Comparison of ENCODE assay signal across 1 cellular context in the genomic region with DNA sequence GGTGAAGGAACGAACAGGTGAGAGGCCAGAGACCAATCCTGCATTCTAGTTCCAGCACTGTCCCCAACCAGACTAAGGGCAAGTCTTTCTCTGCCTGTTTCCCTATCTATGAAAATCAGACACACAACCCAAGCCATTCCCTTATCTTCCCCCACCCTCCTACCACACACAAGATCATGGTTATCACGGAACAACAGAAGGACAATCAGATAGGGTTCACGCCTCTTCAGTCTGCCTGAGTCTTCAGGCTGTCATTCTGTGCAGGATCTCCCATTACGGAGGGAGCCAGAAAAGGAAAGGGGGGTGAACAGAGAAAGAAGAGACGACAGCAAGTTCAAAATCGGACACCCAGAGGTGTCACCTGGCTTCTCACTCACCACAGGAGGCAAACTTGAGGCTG.
TF ChIP-seq lines count a peak whose summit lies in the region.

No MANE protein-coding gene starts in this region.

TF ChIP-seq in K562, 482 proteins besides CTCF, POLR2A, EP300 and RAD21 (continued from another document and continues in another):
- TF ChIP-seq, protein P1, sequence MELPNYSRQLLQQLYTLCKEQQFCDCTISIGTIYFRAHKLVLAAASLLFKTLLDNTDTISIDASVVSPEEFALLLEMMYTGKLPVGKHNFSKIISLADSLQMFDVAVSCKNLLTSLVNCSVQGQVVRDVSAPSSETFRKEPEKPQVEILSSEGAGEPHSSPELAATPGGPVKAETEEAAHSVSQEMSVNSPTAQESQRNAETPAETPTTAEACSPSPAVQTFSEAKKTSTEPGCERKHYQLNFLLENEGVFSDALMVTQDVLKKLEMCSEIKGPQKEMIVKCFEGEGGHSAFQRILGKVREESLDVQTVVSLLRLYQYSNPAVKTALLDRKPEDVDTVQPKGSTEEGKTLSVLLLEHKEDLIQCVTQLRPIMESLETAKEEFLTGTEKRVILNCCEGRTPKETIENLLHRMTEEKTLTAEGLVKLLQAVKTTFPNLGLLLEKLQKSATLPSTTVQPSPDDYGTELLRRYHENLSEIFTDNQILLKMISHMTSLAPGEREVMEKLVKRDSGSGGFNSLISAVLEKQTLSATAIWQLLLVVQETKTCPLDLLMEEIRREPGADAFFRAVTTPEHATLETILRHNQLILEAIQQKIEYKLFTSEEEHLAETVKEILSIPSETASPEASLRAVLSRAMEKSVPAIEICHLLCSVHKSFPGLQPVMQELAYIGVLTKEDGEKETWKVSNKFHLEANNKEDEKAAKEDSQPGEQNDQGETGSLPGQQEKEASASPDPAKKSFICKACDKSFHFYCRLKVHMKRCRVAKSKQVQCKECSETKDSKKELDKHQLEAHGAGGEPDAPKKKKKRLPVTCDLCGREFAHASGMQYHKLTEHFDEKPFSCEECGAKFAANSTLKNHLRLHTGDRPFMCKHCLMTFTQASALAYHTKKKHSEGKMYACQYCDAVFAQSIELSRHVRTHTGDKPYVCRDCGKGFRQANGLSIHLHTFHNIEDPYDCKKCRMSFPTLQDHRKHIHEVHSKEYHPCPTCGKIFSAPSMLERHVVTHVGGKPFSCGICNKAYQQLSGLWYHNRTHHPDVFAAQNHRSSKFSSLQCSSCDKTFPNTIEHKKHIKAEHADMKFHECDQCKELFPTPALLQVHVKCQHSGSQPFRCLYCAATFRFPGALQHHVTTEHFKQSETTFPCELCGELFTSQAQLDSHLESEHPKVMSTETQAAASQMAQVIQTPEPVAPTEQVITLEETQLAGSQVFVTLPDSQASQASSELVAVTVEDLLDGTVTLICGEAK (IDR thresholded peaks at IDR 0.05) = no peak
- TF ChIP-seq, protein P1 (CRISPR knock-in tag; IDR thresholded peaks at IDR 0.05) = no peak
- TF ChIP-seq ATF7 (IDR thresholded peaks at IDR 0.05) = peak; percentile 43; the same call in 1 of the 2 replicates
- peak; percentile 89 for TF ChIP-seq TRIM24 (IDR thresholded peaks at IDR 0.05)
- no peak for TF ChIP-seq ELF1 (tag; IDR thresholded peaks at IDR 0.05)
- peak; percentile 95 for TF ChIP-seq SMAD4 (CRISPR knock-in tag; conservative IDR thresholded peaks at IDR 0.05)
- peak in 1 of 2 experiments; percentile 85; a peak in 2 of 4 replicates for TF ChIP-seq HDAC1 (IDR thresholded peaks at IDR 0.05)
- TF ChIP-seq NCOR1 (IDR thresholded peaks at IDR 0.05) = peak; percentile 95
- TF ChIP-seq SREBF1 (IDR thresholded peaks at IDR 0.05; ENCODE audit: borderline replicate concordance, low read depth, low read length) = no peak
- TF ChIP-seq SMAD3 (CRISPR knock-in tag; conservative IDR thresholded peaks at IDR 0.05) = peak; percentile 70; the same call in 1 of the 2 replicates
- TF ChIP-seq MTA1 (IDR thresholded peaks at IDR 0.05; ENCODE audit: borderline replicate concordance) = peak; percentile 91
- TF ChIP-seq, protein P2, sequence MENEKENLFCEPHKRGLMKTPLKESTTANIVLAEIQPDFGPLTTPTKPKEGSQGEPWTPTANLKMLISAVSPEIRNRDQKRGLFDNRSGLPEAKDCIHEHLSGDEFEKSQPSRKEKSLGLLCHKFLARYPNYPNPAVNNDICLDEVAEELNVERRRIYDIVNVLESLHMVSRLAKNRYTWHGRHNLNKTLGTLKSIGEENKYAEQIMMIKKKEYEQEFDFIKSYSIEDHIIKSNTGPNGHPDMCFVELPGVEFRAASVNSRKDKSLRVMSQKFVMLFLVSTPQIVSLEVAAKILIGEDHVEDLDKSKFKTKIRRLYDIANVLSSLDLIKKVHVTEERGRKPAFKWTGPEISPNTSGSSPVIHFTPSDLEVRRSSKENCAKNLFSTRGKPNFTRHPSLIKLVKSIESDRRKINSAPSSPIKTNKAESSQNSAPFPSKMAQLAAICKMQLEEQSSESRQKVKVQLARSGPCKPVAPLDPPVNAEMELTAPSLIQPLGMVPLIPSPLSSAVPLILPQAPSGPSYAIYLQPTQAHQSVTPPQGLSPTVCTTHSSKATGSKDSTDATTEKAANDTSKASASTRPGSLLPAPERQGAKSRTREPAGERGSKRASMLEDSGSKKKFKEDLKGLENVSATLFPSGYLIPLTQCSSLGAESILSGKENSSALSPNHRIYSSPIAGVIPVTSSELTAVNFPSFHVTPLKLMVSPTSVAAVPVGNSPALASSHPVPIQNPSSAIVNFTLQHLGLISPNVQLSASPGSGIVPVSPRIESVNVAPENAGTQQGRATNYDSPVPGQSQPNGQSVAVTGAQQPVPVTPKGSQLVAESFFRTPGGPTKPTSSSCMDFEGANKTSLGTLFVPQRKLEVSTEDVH (IDR thresholded peaks at IDR 0.05; ENCODE audit: low read depth, partially characterized antibody) = no peak
- TF ChIP-seq FOXJ2 (tag; IDR thresholded peaks at IDR 0.05) = peak; percentile 74; the same call in 1 of the 2 replicates
- peak; percentile 51 for TF ChIP-seq EGR1 (conservative IDR thresholded peaks at IDR 0.05)
- TF ChIP-seq DACH1 (IDR thresholded peaks at IDR 0.05; ENCODE audit: partially characterized antibody) = no peak
- no peak for TF ChIP-seq TEAD2 (tag; IDR thresholded peaks at IDR 0.05)
- TF ChIP-seq, protein P3, sequence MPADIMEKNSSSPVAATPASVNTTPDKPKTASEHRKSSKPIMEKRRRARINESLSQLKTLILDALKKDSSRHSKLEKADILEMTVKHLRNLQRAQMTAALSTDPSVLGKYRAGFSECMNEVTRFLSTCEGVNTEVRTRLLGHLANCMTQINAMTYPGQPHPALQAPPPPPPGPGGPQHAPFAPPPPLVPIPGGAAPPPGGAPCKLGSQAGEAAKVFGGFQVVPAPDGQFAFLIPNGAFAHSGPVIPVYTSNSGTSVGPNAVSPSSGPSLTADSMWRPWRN (IDR thresholded peaks at IDR 0.05; ENCODE audit: low read depth) = peak; percentile 84
- no peak for TF ChIP-seq SUPT5H (IDR thresholded peaks at IDR 0.05)
- no peak for TF ChIP-seq NONO (IDR thresholded peaks at IDR 0.05; ENCODE audit: low read depth in 2 of 2, low read length in 1 of 2)
- TF ChIP-seq, protein P4, sequence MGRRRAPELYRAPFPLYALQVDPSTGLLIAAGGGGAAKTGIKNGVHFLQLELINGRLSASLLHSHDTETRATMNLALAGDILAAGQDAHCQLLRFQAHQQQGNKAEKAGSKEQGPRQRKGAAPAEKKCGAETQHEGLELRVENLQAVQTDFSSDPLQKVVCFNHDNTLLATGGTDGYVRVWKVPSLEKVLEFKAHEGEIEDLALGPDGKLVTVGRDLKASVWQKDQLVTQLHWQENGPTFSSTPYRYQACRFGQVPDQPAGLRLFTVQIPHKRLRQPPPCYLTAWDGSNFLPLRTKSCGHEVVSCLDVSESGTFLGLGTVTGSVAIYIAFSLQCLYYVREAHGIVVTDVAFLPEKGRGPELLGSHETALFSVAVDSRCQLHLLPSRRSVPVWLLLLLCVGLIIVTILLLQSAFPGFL (CRISPR knock-in tag; IDR thresholded peaks at IDR 0.05) = no peak
- TF ChIP-seq, protein P5, sequence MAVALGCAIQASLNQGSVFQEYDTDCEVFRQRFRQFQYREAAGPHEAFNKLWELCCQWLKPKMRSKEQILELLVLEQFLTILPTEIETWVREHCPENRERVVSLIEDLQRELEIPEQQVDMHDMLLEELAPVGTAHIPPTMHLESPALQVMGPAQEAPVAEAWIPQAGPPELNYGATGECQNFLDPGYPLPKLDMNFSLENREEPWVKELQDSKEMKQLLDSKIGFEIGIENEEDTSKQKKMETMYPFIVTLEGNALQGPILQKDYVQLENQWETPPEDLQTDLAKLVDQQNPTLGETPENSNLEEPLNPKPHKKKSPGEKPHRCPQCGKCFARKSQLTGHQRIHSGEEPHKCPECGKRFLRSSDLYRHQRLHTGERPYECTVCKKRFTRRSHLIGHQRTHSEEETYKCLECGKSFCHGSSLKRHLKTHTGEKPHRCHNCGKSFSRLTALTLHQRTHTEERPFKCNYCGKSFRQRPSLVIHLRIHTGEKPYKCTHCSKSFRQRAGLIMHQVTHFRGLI (CRISPR knock-in tag; IDR thresholded peaks at IDR 0.05) = peak; percentile 81; the same call in 1 of the 2 replicates
- TF ChIP-seq, protein P6, sequence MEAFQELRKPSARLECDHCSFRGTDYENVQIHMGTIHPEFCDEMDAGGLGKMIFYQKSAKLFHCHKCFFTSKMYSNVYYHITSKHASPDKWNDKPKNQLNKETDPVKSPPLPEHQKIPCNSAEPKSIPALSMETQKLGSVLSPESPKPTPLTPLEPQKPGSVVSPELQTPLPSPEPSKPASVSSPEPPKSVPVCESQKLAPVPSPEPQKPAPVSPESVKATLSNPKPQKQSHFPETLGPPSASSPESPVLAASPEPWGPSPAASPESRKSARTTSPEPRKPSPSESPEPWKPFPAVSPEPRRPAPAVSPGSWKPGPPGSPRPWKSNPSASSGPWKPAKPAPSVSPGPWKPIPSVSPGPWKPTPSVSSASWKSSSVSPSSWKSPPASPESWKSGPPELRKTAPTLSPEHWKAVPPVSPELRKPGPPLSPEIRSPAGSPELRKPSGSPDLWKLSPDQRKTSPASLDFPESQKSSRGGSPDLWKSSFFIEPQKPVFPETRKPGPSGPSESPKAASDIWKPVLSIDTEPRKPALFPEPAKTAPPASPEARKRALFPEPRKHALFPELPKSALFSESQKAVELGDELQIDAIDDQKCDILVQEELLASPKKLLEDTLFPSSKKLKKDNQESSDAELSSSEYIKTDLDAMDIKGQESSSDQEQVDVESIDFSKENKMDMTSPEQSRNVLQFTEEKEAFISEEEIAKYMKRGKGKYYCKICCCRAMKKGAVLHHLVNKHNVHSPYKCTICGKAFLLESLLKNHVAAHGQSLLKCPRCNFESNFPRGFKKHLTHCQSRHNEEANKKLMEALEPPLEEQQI (IDR thresholded peaks at IDR 0.05) = peak; percentile 65; the same call in 1 of the 2 replicates
- TF ChIP-seq NR2C2 (CRISPR knock-in tag; IDR thresholded peaks at IDR 0.05) = no peak
- TF ChIP-seq NR2C2 (tag; IDR thresholded peaks at IDR 0.05) = peak; percentile 30; the same call in 1 of the 2 replicates
- 0 out of 2 replicates have a peak, but pooled peaks have one; percentile 54 for TF ChIP-seq DIDO1 (tag; IDR thresholded peaks at IDR 0.05; ENCODE audit: low read depth)
- TF ChIP-seq KLF16 (IDR thresholded peaks at IDR 0.05) = peak; percentile 97
- no peak for TF ChIP-seq ZKSCAN3 (CRISPR knock-in tag; IDR thresholded peaks at IDR 0.05)
- TF ChIP-seq ZNF134 (CRISPR knock-in tag; conservative IDR thresholded peaks at IDR 0.05) = 0 out of 2 replicates have a peak, but pooled peaks have one; percentile 6
- TF ChIP-seq, protein P7, sequence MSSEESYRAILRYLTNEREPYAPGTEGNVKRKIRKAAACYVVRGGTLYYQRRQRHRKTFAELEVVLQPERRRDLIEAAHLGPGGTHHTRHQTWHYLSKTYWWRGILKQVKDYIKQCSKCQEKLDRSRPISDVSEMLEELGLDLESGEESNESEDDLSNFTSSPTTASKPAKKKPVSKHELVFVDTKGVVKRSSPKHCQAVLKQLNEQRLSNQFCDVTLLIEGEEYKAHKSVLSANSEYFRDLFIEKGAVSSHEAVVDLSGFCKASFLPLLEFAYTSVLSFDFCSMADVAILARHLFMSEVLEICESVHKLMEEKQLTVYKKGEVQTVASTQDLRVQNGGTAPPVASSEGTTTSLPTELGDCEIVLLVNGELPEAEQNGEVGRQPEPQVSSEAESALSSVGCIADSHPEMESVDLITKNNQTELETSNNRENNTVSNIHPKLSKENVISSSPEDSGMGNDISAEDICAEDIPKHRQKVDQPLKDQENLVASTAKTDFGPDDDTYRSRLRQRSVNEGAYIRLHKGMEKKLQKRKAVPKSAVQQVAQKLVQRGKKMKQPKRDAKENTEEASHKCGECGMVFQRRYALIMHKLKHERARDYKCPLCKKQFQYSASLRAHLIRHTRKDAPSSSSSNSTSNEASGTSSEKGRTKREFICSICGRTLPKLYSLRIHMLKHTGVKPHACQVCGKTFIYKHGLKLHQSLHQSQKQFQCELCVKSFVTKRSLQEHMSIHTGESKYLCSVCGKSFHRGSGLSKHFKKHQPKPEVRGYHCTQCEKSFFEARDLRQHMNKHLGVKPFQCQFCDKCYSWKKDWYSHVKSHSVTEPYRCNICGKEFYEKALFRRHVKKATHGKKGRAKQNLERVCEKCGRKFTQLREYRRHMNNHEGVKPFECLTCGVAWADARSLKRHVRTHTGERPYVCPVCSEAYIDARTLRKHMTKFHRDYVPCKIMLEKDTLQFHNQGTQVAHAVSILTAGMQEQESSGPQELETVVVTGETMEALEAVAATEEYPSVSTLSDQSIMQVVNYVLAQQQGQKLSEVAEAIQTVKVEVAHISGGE (CRISPR knock-in tag; IDR thresholded peaks at IDR 0.05) = peak in 1 of 3 experiments; percentile 28; a peak in 1 of 6 replicates
- TF ChIP-seq SNRNP70 (optimal IDR thresholded peaks at IDR 0.05; ENCODE audit: low read depth, low read length) = no peak
- TF ChIP-seq SOX6 (IDR thresholded peaks at IDR 0.05) = peak; percentile 95
- peak; percentile 85 for TF ChIP-seq NBN (IDR thresholded peaks at IDR 0.05; ENCODE audit: low read depth)
- peak; percentile 97 for TF ChIP-seq CBFA2T3 (IDR thresholded peaks at IDR 0.05)
- TF ChIP-seq LEF1 (IDR thresholded peaks at IDR 0.05) = peak; percentile 72
- no peak for TF ChIP-seq ZNF140 (CRISPR knock-in tag; IDR thresholded peaks at IDR 0.05)
- TF ChIP-seq JUND (IDR thresholded peaks at IDR 0.05; ENCODE audit: borderline replicate concordance, low read depth, low read length) = peak; percentile 44; the same call in 1 of the 2 replicates
- TF ChIP-seq JUND (tag; IDR thresholded peaks at IDR 0.05; ENCODE audit: borderline replicate concordance, low read depth, low read length) = peak; percentile 60; the same call in 1 of the 3 replicates
- TF ChIP-seq ELF4 (CRISPR knock-in tag; IDR thresholded peaks at IDR 0.05) = peak; percentile 98
- TF ChIP-seq ARID1B (IDR thresholded peaks at IDR 0.05) = peak; percentile 98
